In the genomic region with DNA sequence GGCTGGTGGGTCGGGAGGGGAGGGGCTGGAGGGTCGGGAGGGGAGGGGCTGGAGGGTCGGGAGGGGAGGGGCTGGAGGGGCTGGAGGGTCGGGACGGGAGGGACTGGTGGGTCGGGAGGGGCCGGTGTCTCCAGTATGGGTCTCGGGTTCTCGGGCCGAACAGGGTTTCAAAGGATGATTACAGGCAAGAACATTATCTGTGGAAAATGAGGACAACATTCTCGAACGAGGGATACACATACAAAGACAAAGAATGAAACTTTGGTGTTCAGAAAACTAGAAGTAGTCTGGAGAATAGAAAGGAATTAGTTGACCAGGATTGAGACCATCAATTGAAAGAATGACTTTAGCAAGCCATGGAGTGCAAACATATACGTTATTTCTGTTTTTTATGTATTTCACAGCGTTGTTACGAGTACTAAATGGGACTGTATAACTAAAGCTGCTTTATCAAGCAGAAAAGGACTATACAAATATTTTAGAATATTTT, we compare ENCODE assay signal across 1 cellular context.
TF ChIP-seq lines count a peak whose summit lies in the region.

No MANE protein-coding gene starts in this region.

TF ChIP-seq in H1, 55 proteins besides CTCF, POLR2A, EP300 and RAD21:
- TF ChIP-seq SIRT6 (IDR thresholded peaks at IDR 0.05; ENCODE audit: low read length) (no peak), CBX5 (IDR thresholded peaks at IDR 0.05; ENCODE audit: low read depth, low read length) (no peak), BCL11A (IDR thresholded peaks at IDR 0.05; ENCODE audit: low read depth in 2 of 2, low read length in 2 of 2) (no peak), BACH1 (IDR thresholded peaks at IDR 0.05; ENCODE audit: low read length) (no peak), PHF8 (conservative IDR thresholded peaks at IDR 0.05; ENCODE audit: low read depth, low read length) (no peak), MAFK (IDR thresholded peaks at IDR 0.05; ENCODE audit: low read depth, low read length) (no peak), HDAC6 (IDR thresholded peaks at IDR 0.05; ENCODE audit: low read depth, low read length) (no peak), JUND (IDR thresholded peaks at IDR 0.05; ENCODE audit: low read length) (no peak), HDAC2 (IDR thresholded peaks at IDR 0.05; ENCODE audit: borderline replicate concordance in 1 of 2, low read depth in 2 of 2, low read length in 2 of 2) (no peak), NANOG (IDR thresholded peaks at IDR 0.05; ENCODE audit: insufficient read depth, low read depth, low read length, poor library complexity, severe bottlenecking) (no peak), YY1 (IDR thresholded peaks at IDR 0.05; ENCODE audit: low read depth, low read length) (no peak), TBP (IDR thresholded peaks at IDR 0.05; ENCODE audit: low read depth, low read length) (no peak), RXRA (IDR thresholded peaks at IDR 0.05; ENCODE audit: insufficient read depth, low read depth, low read length) (no peak), KDM1A (IDR thresholded peaks at IDR 0.05; ENCODE audit: borderline replicate concordance, low read length) (no peak), CEBPB (IDR thresholded peaks at IDR 0.05; ENCODE audit: low read depth, low read length) (no peak), SP1 (IDR thresholded peaks at IDR 0.05; ENCODE audit: low read depth, low read length) (no peak), KDM4A (IDR thresholded peaks at IDR 0.05; ENCODE audit: low read depth, low read length, severe bottlenecking) (no peak), CHD2 (IDR thresholded peaks at IDR 0.05; ENCODE audit: low read length) (no peak)
- TF ChIP-seq, protein P1, sequence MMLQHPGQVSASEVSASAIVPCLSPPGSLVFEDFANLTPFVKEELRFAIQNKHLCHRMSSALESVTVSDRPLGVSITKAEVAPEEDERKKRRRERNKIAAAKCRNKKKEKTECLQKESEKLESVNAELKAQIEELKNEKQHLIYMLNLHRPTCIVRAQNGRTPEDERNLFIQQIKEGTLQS (IDR thresholded peaks at IDR 0.05; ENCODE audit: insufficient read depth, low read depth, low read length), result no peak
- TF ChIP-seq, protein P2, sequence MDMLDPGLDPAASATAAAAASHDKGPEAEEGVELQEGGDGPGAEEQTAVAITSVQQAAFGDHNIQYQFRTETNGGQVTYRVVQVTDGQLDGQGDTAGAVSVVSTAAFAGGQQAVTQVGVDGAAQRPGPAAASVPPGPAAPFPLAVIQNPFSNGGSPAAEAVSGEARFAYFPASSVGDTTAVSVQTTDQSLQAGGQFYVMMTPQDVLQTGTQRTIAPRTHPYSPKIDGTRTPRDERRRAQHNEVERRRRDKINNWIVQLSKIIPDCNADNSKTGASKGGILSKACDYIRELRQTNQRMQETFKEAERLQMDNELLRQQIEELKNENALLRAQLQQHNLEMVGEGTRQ (IDR thresholded peaks at IDR 0.05; ENCODE audit: low read length), result no peak
